ENCODE assay signal across 9 cellular contexts in the genomic region with DNA sequence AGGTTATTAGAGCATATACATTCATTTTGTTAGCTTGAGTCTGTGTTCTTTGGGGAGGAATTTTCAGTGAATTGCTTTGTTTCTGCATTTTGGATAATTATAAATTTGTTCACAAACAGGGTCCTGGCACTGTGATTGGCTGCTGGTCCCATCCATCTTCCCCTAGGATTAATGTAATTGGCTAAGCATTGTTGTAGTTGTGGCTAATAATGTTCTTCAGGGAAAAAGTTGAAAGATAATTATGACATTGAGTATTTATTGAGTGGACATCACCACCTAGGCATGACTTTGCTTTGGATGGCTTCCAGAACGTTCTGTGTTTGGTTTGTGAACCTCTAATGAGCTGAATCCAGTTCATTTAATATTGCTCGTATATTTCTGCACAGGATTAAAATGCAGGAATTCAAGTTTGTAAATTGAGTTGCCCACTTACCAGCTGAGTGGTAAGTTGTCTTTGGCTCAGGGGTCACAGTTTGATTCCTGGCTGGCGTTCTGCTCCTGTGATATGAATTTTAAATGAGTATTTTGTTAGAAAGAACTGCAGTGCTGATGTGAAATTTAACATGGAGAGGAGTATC. TPM values are rescaled to one million over a fixed set of nuclear protein-coding genes. Genes with fewer than 3 reads are reported as not detected.
DNase-seq lines count a peak whose midpoint lies in the region; ATAC-seq and TF ChIP-seq lines count a peak whose summit lies in the region.
"Had no signal": no experiment of that assay in that cellular context is flagged by ENCODE, and none has a peak within 500 bp of the region (broad histone marks: within the 10 kb centered on the region; RNA-seq: fewer than 3 reads in every experiment).

No MANE protein-coding gene starts in this region.

- peaks cover 19% of the 10 kb centered on the region for H3K36me3 Mint-ChIP-seq in progenitor cell of endocrine pancreas (ENCODE audit: insufficient read depth)

- H3K27me3 Mint-ChIP-seq in progenitor cell of endocrine pancreas = no peaks in the 10 kb centered on the region
- H3K27me3 Mint-ChIP-seq: activated CD4-positive, alpha-beta T cell treated with anti-CD3 and anti-CD28 coated beads, Interleukin-2, amount 10 ng/mL, durations not matched to agents 24 days and 14 days had no signal

- peaks cover 14% of the 10 kb centered on the region for H3K4me1 Mint-ChIP-seq in progenitor cell of endocrine pancreas (ENCODE audit: low read depth)

- H3K4me3 ChIP-seq in GM12865 (ENCODE audit: low read depth, low read length) = no peak overlapping the region

- ATAC-seq in GM19035 (IDR thresholded peaks at IDR 0.05; ENCODE audit: unreplicated experiment) = no peak

- H3K4me3 Mint-ChIP-seq in progenitor cell of endocrine pancreas (ENCODE audit: low read depth) = no peak overlapping the region
- H3K4me3 Mint-ChIP-seq: activated CD4-positive, alpha-beta T cell treated with anti-CD3 and anti-CD28 coated beads, Interleukin-2, amount 10 ng/mL, durations not matched to agents 24 days and 14 days had no signal

- TF ChIP-seq POLR2A in erythroblast (IDR thresholded peaks at IDR 0.05; ENCODE audit: low read length) = no peak

- H3K27ac Mint-ChIP-seq in progenitor cell of endocrine pancreas = peak overlapping the region; percentile 38
- H3K27ac Mint-ChIP-seq: activated CD4-positive, alpha-beta T cell treated with anti-CD3 and anti-CD28 coated beads, Interleukin-2, amount 10 ng/mL, durations not matched to agents 24 days and 14 days had no signal

- TF ChIP-seq CTCF in GM12865 (IDR thresholded peaks at IDR 0.05; ENCODE audit: insufficient read depth, low read depth, low read length, missing control alignments) (no peak), progenitor cell of endocrine pancreas (IDR thresholded peaks at IDR 0.05; ENCODE audit: unreplicated experiment) (no peak)

- no peaks in the 10 kb centered on the region for H3K9me3 Mint-ChIP-seq in progenitor cell of endocrine pancreas (ENCODE audit: low read depth)
- H3K9me3 Mint-ChIP-seq: activated CD4-positive, alpha-beta T cell treated with anti-CD3 and anti-CD28 coated beads, Interleukin-2, amount 10 ng/mL, durations not matched to agents 24 days and 14 days had no signal

- DNase-seq in GM12865 (ENCODE audit: low read depth) (peak; percentile 40), NCI-H2196 treated with DMSO at 0.1 percent for 48 hours (lab: John Stamatoyannopoulos, UW; ENCODE audit: unreplicated experiment) (peak; percentile 37), erythroblast (lab: John Stamatoyannopoulos, UW) (peak; percentile 47 to 67), progenitor cell of endocrine pancreas (ENCODE audit: low spot score, unreplicated experiment) (no peak), RPMI8226 (no peak), glomerular visceral epithelial cell (ENCODE audit: extremely low spot score) (no peak), cortex of kidney (lab: John Stamatoyannopoulos, UW) (no peak)
- DNase-seq: activated CD4-positive, alpha-beta T cell treated with anti-CD3 and anti-CD28 coated beads, Interleukin-2, amount 10 ng/mL, durations not matched to agents 24 days and 14 days had no signal

RNA-seq across cellular contexts. Expression of gene ARID1B, which starts 55.1 kb away (rescaled TPM):
- 152 and 153 TPM in 2 replicates for total RNA-seq in progenitor cell of endocrine pancreas

Comparison
In these comparisons a context has a peak if more than half of its experiments do, and no peak if none do; other contexts are left out.
1. DNase-seq: peak in GM12865 (single experiment), NCI-H2196 treated with DMSO at 0.1 percent for 48 hours (single experiment) and erythroblast (2 of 2); none in progenitor cell of endocrine pancreas (single experiment), RPMI8226 (single experiment), glomerular visceral epithelial cell (single experiment) and cortex of kidney (single experiment).